In genomic region chr9:38416461-38416860, GRCh38 we compare ENCODE assay signal across 18 cellular contexts. TPM values are rescaled to one million over a fixed set of nuclear protein-coding genes. Genes with fewer than 3 reads are reported as not detected.
"Had no signal": no experiment of that assay in that cellular context is flagged by ENCODE, and none has a peak within 500 bp of the region (broad histone marks: within the 10 kb centered on the region; RNA-seq: fewer than 3 reads in every experiment).

No MANE protein-coding gene starts in this region.

- H3K4me3 ChIP-seq: heart left ventricle, lung, psoas muscle, right lobe of liver, skin epidermis, testis, tibial nerve, upper lobe of right lung, vagina had no signal

- H3K4me1 ChIP-seq: heart left ventricle, psoas muscle, right lobe of liver, testis, tibial nerve, upper lobe of right lung, vagina had no signal

- H3K27me3 ChIP-seq: right lobe of liver, testis, vagina had no signal

- H3K27ac ChIP-seq: heart left ventricle, neutrophil, psoas muscle, right lobe of liver, skin epidermis, testis, tibial nerve, upper lobe of right lung, vagina had no signal

- H3K9me3 ChIP-seq: heart left ventricle, neutrophil, psoas muscle, right lobe of liver, testis, tibial nerve, upper lobe of right lung, vagina had no signal

- ATAC-seq: heart left ventricle, left ventricle myocardium superior, psoas muscle had no signal

- H3K36me3 ChIP-seq: heart left ventricle, neutrophil, right lobe of liver, tibial nerve, upper lobe of right lung, vagina had no signal

- DNase-seq: effector CD4-positive, alpha-beta T cell; foreskin melanocyte; heart left ventricle; hippocampal formation; left ventricle myocardium superior; midbrain; psoas muscle; right lobe of liver; stimulated activated naive B cell treated with anti-CD40 and anti-IgM and Interleukin-4, amounts not matched to agents 10 μg/mL and 1 μg/mL and 100 μg/mL, for 72 hours; upper lobe of right lung had no signal

RNA-seq across cellular contexts. Expression of gene IGFBPL1, which starts 7.8 kb away (rescaled TPM):
- total RNA-seq: left ventricle myocardium superior; naive thymus-derived CD4-positive, alpha-beta T cell; subcutaneous adipose tissue; vagina had no signal
- polyA plus RNA-seq: heart left ventricle; naive thymus-derived CD4-positive, alpha-beta T cell had no signal
